ENCODE assay signal across 1 cellular context in the genomic region with DNA sequence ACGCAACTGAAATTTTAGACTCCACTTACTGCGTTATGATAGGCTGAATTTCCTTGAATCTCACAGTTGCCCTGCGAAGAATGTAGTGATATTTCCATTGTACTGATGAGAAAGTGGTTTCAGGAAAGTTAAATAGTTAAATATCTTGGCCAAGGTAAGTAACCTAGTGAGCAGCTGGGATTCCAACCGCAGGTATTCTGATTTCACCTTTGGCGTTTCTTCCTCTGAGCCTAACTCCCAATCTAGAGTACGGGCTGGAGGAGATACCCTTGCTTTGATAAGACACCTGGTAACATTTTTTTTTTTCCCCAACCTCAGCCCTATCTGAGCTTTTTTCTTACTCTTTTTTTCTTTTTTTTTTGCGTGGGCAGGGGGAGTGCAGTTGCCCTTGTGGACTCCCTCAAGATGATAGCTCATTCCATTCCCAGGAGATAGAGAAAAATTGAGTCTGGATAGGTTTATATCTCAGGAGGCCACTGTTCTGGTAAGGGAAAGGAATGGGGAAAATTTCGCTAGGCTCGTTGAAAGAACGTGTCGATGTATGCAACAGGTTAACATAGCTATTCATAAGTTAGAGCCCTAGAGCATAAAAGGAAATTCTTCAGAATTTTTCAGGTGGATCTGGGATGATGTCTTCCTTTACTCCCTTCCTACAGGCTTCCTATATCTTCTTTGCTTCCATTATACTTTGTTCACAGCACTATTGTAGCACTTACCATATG.
TF ChIP-seq lines count a peak whose summit lies in the region.

No MANE protein-coding gene starts in this region.

TF ChIP-seq in HCT116, 20 proteins besides CTCF, POLR2A, EP300 and RAD21:
- TF ChIP-seq SP1 (IDR thresholded peaks at IDR 0.05; ENCODE audit: low read depth) (no peak), SIN3A (IDR thresholded peaks at IDR 0.05; ENCODE audit: low read depth) (no peak), ELF1 (IDR thresholded peaks at IDR 0.05; ENCODE audit: borderline replicate concordance, low read depth) (no peak), JUND (IDR thresholded peaks at IDR 0.05) (no peak), EGR1 (IDR thresholded peaks at IDR 0.05; ENCODE audit: low read depth) (no peak), CEBPB (IDR thresholded peaks at IDR 0.05; ENCODE audit: low read depth) (no peak), POLR2AphosphoS5 (IDR thresholded peaks at IDR 0.05; ENCODE audit: low read depth, low read length) (no peak), EZH2phosphoT487 (IDR thresholded peaks at IDR 0.05; ENCODE audit: borderline replicate concordance) (no peak), CBX3 (IDR thresholded peaks at IDR 0.05; ENCODE audit: low read depth) (no peak), TCF7L2 (IDR thresholded peaks at IDR 0.05; ENCODE audit: borderline replicate concordance, extremely low read depth, insufficient read depth, insufficient read length) (no peak), SRF (IDR thresholded peaks at IDR 0.05; ENCODE audit: low read depth) (no peak), EZH2 (IDR thresholded peaks at IDR 0.05) (no peak), ZNF274 (IDR thresholded peaks at IDR 0.05; ENCODE audit: low read depth, low read length) (no peak), MAX (IDR thresholded peaks at IDR 0.05) (no peak), FOSL1 (IDR thresholded peaks at IDR 0.05; ENCODE audit: low read depth) (no peak), ZFX (IDR thresholded peaks at IDR 0.05) (no peak), YY1 (IDR thresholded peaks at IDR 0.05; ENCODE audit: extremely low read depth, insufficient replicate concordance, low read depth, low read length) (no peak)
- TF ChIP-seq, protein P1, sequence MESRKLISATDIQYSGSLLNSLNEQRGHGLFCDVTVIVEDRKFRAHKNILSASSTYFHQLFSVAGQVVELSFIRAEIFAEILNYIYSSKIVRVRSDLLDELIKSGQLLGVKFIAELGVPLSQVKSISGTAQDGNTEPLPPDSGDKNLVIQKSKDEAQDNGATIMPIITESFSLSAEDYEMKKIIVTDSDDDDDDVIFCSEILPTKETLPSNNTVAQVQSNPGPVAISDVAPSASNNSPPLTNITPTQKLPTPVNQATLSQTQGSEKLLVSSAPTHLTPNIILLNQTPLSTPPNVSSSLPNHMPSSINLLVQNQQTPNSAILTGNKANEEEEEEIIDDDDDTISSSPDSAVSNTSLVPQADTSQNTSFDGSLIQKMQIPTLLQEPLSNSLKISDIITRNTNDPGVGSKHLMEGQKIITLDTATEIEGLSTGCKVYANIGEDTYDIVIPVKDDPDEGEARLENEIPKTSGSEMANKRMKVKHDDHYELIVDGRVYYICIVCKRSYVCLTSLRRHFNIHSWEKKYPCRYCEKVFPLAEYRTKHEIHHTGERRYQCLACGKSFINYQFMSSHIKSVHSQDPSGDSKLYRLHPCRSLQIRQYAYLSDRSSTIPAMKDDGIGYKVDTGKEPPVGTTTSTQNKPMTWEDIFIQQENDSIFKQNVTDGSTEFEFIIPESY (IDR thresholded peaks at IDR 0.05; ENCODE audit: extremely low read depth, insufficient replicate concordance, low read length), result no peak
- TF ChIP-seq, protein P2, sequence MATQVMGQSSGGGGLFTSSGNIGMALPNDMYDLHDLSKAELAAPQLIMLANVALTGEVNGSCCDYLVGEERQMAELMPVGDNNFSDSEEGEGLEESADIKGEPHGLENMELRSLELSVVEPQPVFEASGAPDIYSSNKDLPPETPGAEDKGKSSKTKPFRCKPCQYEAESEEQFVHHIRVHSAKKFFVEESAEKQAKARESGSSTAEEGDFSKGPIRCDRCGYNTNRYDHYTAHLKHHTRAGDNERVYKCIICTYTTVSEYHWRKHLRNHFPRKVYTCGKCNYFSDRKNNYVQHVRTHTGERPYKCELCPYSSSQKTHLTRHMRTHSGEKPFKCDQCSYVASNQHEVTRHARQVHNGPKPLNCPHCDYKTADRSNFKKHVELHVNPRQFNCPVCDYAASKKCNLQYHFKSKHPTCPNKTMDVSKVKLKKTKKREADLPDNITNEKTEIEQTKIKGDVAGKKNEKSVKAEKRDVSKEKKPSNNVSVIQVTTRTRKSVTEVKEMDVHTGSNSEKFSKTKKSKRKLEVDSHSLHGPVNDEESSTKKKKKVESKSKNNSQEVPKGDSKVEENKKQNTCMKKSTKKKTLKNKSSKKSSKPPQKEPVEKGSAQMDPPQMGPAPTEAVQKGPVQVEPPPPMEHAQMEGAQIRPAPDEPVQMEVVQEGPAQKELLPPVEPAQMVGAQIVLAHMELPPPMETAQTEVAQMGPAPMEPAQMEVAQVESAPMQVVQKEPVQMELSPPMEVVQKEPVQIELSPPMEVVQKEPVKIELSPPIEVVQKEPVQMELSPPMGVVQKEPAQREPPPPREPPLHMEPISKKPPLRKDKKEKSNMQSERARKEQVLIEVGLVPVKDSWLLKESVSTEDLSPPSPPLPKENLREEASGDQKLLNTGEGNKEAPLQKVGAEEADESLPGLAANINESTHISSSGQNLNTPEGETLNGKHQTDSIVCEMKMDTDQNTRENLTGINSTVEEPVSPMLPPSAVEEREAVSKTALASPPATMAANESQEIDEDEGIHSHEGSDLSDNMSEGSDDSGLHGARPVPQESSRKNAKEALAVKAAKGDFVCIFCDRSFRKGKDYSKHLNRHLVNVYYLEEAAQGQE (IDR thresholded peaks at IDR 0.05; ENCODE audit: low read depth), result no peak
- TF ChIP-seq, protein P3, sequence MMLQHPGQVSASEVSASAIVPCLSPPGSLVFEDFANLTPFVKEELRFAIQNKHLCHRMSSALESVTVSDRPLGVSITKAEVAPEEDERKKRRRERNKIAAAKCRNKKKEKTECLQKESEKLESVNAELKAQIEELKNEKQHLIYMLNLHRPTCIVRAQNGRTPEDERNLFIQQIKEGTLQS (IDR thresholded peaks at IDR 0.05), result no peak
